Comparison of ENCODE assay signal across 11 cellular contexts in genomic region chr1:9180077-9180819, GRCh38. TPM values are rescaled to one million over a fixed set of nuclear protein-coding genes. Genes with fewer than 3 reads are reported as not detected.
DNase-seq lines count a peak whose midpoint lies in the region; ATAC-seq and TF ChIP-seq lines count a peak whose summit lies in the region.
"Had no signal": no experiment of that assay in that cellular context is flagged by ENCODE, and none has a peak within 500 bp of the region (broad histone marks: within the 10 kb centered on the region; RNA-seq: fewer than 3 reads in every experiment).

No MANE protein-coding gene starts in this region.

- H3K9ac ChIP-seq in HCT116 (ENCODE audit: low read length): peak overlapping the region; percentile 94; the same call in 1 of the 2 replicates

- H3K9me3 Mint-ChIP-seq in T-cell: no peaks in the 10 kb centered on the region

- 83 to 92% (median 85%) methylated on average over 9 of the region's 9 CpGs for WGBS in spleen, 5 donors

- peaks cover 10% of the 10 kb centered on the region for H3K36me3 ChIP-seq in BJ (ENCODE audit: control insufficient read depth, insufficient read depth, low read length)
- H3K36me3 ChIP-seq in HCT116 (ENCODE audit: control insufficient read depth in 1 of 2, insufficient read depth in 2 of 2, low read length in 2 of 2): 0 out of 4 replicates have a peak, but pooled peaks cover 2 to 3% of the 10 kb centered on the region in 2 experiments
- peaks cover 0 to 8% of the 10 kb centered on the region in 2 donors for H3K36me3 ChIP-seq in muscle layer of duodenum (ENCODE audit: control insufficient read depth in 1 of 2, insufficient read depth in 2 of 2, low read length in 2 of 2)
- H3K36me3 ChIP-seq in spleen: peaks cover 0 to under 1% (median 0%) of the 10 kb centered on the region in 6 donors

- no TSS peak for BruUV-seq in HCT116 (replicated peaks; lab: Mats Ljungman, UMichigan)

- H3K27ac ChIP-seq in HCT116 (ENCODE audit: low read depth, low read length): peak overlapping the region; percentile 86; the same call in 1 of the 2 replicates
- peak overlapping the region; percentile 46 for H3K27ac ChIP-seq in muscle layer of duodenum (ENCODE audit: low read length)
- peak overlapping the region in 4 of 8 donors; percentile 39 to 70 (median 60) for H3K27ac ChIP-seq in spleen

- intact Hi-C loops in HCT116 (cut with micrococcal nuclease): no loop called here
- intact Hi-C loops in spleen (cut with DNase I; ENCODE audit: low total_unique reads): no loop called here

- DNase-seq in BJ (ENCODE audit: low read depth): no peak
- DNase-seq in HCT116 (ENCODE audit: low read depth, low spot score): no peak
- no peak for DNase-seq in choroid plexus epithelial cell (ENCODE audit: low read depth)
- no peak for DNase-seq in T-cell
- DNase-seq in spleen: no peak
- no peak for DNase-seq in cerebellar nuclear complex (lab: John Stamatoyannopoulos, UW)
- DNase-seq: activated CD4-positive, CD25-positive, alpha-beta regulatory T cell; erythroblast; retina had no signal

- TF ChIP-seq POLR2A in HCT116 (IDR thresholded peaks at IDR 0.05; ENCODE audit: borderline replicate concordance, extremely low read depth, insufficient read depth, insufficient read length): no peak
- no peak for TF ChIP-seq POLR2A in spleen (IDR thresholded peaks at IDR 0.05)

- peak; percentile 37 for ATAC-seq in HCT116
- no peak for ATAC-seq in T-cell (replicated peaks in 1 of 4)
- no peak for ATAC-seq in GM18517 (IDR thresholded peaks at IDR 0.05; ENCODE audit: unreplicated experiment)

- TF ChIP-seq CTCF in BJ (IDR thresholded peaks at IDR 0.05; ENCODE audit: insufficient read depth, low read depth, low read length): no peak
- TF ChIP-seq CTCF in HCT116 (IDR thresholded peaks at IDR 0.05 in 2 of 3, conservative IDR thresholded peaks at IDR 0.05 in 1 of 3; ENCODE audit: borderline replicate concordance in 1 of 3, insufficient read depth in 1 of 3, low read depth in 2 of 3, low read length in 2 of 3): no peak
- TF ChIP-seq CTCF in choroid plexus epithelial cell (conservative IDR thresholded peaks at IDR 0.05; ENCODE audit: low read depth, low read length): no peak
- TF ChIP-seq CTCF in spleen (IDR thresholded peaks at IDR 0.05 in 8 of 11, conservative IDR thresholded peaks at IDR 0.05 in 3 of 11): no peak

- H3K4me3 Mint-ChIP-seq in T-cell: no peak overlapping the region

- no peaks in the 10 kb centered on the region for H3K9me2 ChIP-seq in HCT116 (ENCODE audit: insufficient read depth)

- no peaks in the 10 kb centered on the region for H3K36me3 Mint-ChIP-seq in T-cell

- H3K79me2 ChIP-seq in HCT116 (ENCODE audit: insufficient read depth, low read length): peaks cover 62% of the 10 kb centered on the region

- RAD21 ChIA-PET in HCT116 (lab: Charles Lee; ENCODE audit: low non-redundant PET in 1 of 2, low total read pairs in 2 of 2, uncharacterized antibody in 2 of 2, unreplicated experiment in 2 of 2): interaction anchor here in 1 of 2 experiments (0.9 kb wide), 1 partner anchor 35 kb away, joined by 3 read pairs; no protein-coding TSS in a partner anchor

- POLR2A ChIA-PET in BJ (lab: Charles Lee) (no interaction called here), HCT116 (lab: Charles Lee) (interaction anchor here (1.5 kb wide), 1 partner anchor 51 kb away, joined by 6 read pairs; the partner anchor contains the start of gene GPR157), T-cell (lab: Charles Lee) (no interaction called here)

- peaks cover 12 to 32% of the 10 kb centered on the region in 2 donors for H3K27me3 Mint-ChIP-seq in T-cell

- H4K20me1 ChIP-seq in HCT116 (ENCODE audit: insufficient read depth): no peaks in the 10 kb centered on the region

- CTCF ChIA-PET in BJ (lab: Yijun Ruan, JAX): interaction anchor here (0.6 to 3.7 kb wide), 21 partner anchors 8 to 311 kb away, joined by 3 to 30 read pairs (median 3); no protein-coding TSS in a partner anchor
- CTCF ChIA-PET in HCT116 (lab: Charles Lee): interaction anchor here (0.6 to 1.6 kb wide), 4 partner anchors 14 to 79 kb away, joined by 3 to 6 read pairs (median 4); no protein-coding TSS in a partner anchor
- CTCF ChIA-PET in T-cell (lab: Charles Lee): interaction anchor here in 1 of 2 donors (0.5 kb wide), 1 partner anchor 109 kb away, joined by 8 read pairs; no protein-coding TSS in a partner anchor

- peak overlapping the region; percentile 89 for H3K4me3 ChIP-seq in BJ (ENCODE audit: low read depth, low read length)
- peak overlapping the region; percentile 70 to 86 for H3K4me3 ChIP-seq in HCT116 (replicated peaks in 1 of 2; ENCODE audit: low read depth in 1 of 2, low read length in 2 of 2)
- peak overlapping the region; percentile 82 for H3K4me3 ChIP-seq in choroid plexus epithelial cell (ENCODE audit: low read depth, low read length)
- H3K4me3 ChIP-seq in muscle layer of duodenum (ENCODE audit: low read depth in 1 of 2, low read length in 2 of 2): peak overlapping the region; percentile 89 to 94
- peak overlapping the region in 1 of 8 donors; percentile 79 for H3K4me3 ChIP-seq in spleen

- no peak overlapping the region for H3K27ac Mint-ChIP-seq in T-cell

- H3K27me3 ChIP-seq in BJ (ENCODE audit: control insufficient read depth, insufficient read depth, low read length) (no peaks in the 10 kb centered on the region), HCT116 (ENCODE audit: insufficient read depth, low read length) (no peaks in the 10 kb centered on the region), muscle layer of duodenum (ENCODE audit: low read depth, low read length) (no peaks in the 10 kb centered on the region), spleen (replicated peaks in 1 of 7) (peaks cover 4 to 39% (median 23%) of the 10 kb centered on the region in 7 donors)

- H3K4me1 ChIP-seq in HCT116 (ENCODE audit: control insufficient read depth in 1 of 2, insufficient read depth in 2 of 2, low read length in 2 of 2): peaks cover 14 to 39% of the 10 kb centered on the region in 2 experiments
- H3K4me1 ChIP-seq in muscle layer of duodenum (ENCODE audit: control insufficient read depth in 1 of 2, insufficient read depth in 2 of 2, low read length in 2 of 2): peaks cover 13 to 25% of the 10 kb centered on the region in 2 donors
- H3K4me1 ChIP-seq in spleen: peaks cover 9 to 55% (median 37%) of the 10 kb centered on the region in 6 donors

- no peak overlapping the region for H2AFZ ChIP-seq in HCT116 (ENCODE audit: low read depth, low read length, poor library complexity, severe bottlenecking)

- H3K9me3 ChIP-seq in HCT116 (ENCODE audit: control insufficient read depth in 1 of 2, insufficient read depth in 1 of 2, low read depth in 1 of 2, low read length in 2 of 2) (no peaks in the 10 kb centered on the region), muscle layer of duodenum (ENCODE audit: control insufficient read depth in 1 of 2, low read length in 2 of 2) (no peaks in the 10 kb centered on the region), spleen (no peaks in the 10 kb centered on the region)

- H3K4me2 ChIP-seq in HCT116 (ENCODE audit: low read length): peak overlapping the region; percentile 92

- TF ChIP-seq RAD21 in HCT116 (IDR thresholded peaks at IDR 0.05; ENCODE audit: low read depth): no peak

- H3K4me1 Mint-ChIP-seq in T-cell: peaks cover 6 to 15% (median 7%) of the 10 kb centered on the region in 3 donors

TF ChIP-seq in HCT116, 20 proteins besides CTCF, POLR2A, EP300 and RAD21:
- TF ChIP-seq FOSL1 (IDR thresholded peaks at IDR 0.05; ENCODE audit: low read depth) (peak; percentile 42), EZH2 (IDR thresholded peaks at IDR 0.05) (no peak), SP1 (IDR thresholded peaks at IDR 0.05; ENCODE audit: low read depth) (peak; percentile 21; the same call in 1 of the 2 replicates), CBX3 (IDR thresholded peaks at IDR 0.05; ENCODE audit: low read depth) (no peak), EZH2phosphoT487 (IDR thresholded peaks at IDR 0.05; ENCODE audit: borderline replicate concordance) (no peak)

RNA-seq across cellular contexts. Expression of gene GPR157, which starts 51.3 kb away (rescaled TPM):
- polyA plus RNA-seq in BJ (2011; rRNA removed) (1.9 and 2.5 TPM in 2 replicates), spleen (1 to 10 TPM; 1.2 to 2.8 (median 1.5) TPM)
- 3.1 and 3.3 TPM in 2 replicates for polyA minus RNA-seq in BJ (2011; rRNA and poly(A)+ RNA removed)
- total RNA-seq in HCT116 (2021; ENCODE audit: unreplicated experiment) (7.7 TPM), T-cell (10 to 100 TPM in 1 of 5 donors, 1 to 10 TPM in 4; 7.1 to 10.7 (median 8.9) TPM), spleen (10 to 100 TPM in 1 of 7 donors, 1 to 10 TPM in 6; 5.7 to 10.5 (median 6.8) TPM)
- 2.2 and 4.3 TPM in 2 replicates for polyA plus RNA-seq in HCT116 (2012)

RNA-seq across cellular contexts. Expression of gene H6PD, which starts 54.3 kb away (rescaled TPM):
- polyA plus RNA-seq in BJ (2011; rRNA removed) (12.0 and 16.6 TPM in 2 replicates), spleen (10 to 100 TPM in 1 of 3 donors, 1 to 10 TPM in 2; 4.5 to 13.9 (median 5.5) TPM)
- 13.7 and 15.1 TPM in 2 replicates for polyA minus RNA-seq in BJ (2011; rRNA and poly(A)+ RNA removed)
- total RNA-seq in HCT116 (2021; ENCODE audit: unreplicated experiment) (16.2 TPM), T-cell (10 to 100 TPM; 17.6 to 26.5 (median 23.9) TPM), spleen (10 to 100 TPM; 32.1 to 55.3 (median 37.8) TPM)
- 11.7 TPM in 2 replicates for polyA plus RNA-seq in HCT116 (2012)
